Comparison of ENCODE assay signal across 28 cellular contexts in genomic region chr1:115291731-115292130, GRCh38. TPM values are rescaled to one million over a fixed set of nuclear protein-coding genes. Genes with fewer than 3 reads are reported as not detected.
"Had no signal": no experiment of that assay in that cellular context is flagged by ENCODE, and none has a peak within 500 bp of the region (broad histone marks: within the 10 kb centered on the region; RNA-seq: fewer than 3 reads in every experiment).

No MANE protein-coding gene starts in this region.

- ATAC-seq: activated CD4-positive, CD25-positive, alpha-beta regulatory T cell treated with anti-CD3 and anti-CD28 coated beads, Interleukin-2, amount 50 U/mL, for 24 hours; left colon; naive thymus-derived CD4-positive, alpha-beta T cell; psoas muscle; stimulated activated naive CD8-positive, alpha-beta T cell treated with anti-CD3 and anti-CD28 coated beads, Interleukin-15, Interleukin-2, amounts not matched to agents 100 U/mL and 50 U/mL, for 24 hours had no signal

- FAIRE-seq: endometrium, frontal cortex had no signal

- DNase-seq: activated CD4-positive, alpha-beta T cell treated with anti-CD3 and anti-CD28 coated beads for 48 hours; activated CD4-positive, alpha-beta T cell treated with anti-CD3 and anti-CD28 coated beads, Interleukin-2, amount 50 U/mL, for 48 hours; activated CD8-positive, alpha-beta memory T cell treated with anti-CD3 and anti-CD28 coated beads for 24 hours; activated effector memory CD4-positive, alpha-beta T cell treated with anti-CD3 and anti-CD28 coated beads, Interleukin-2, amount 50 U/mL, for 16 hours; activated naive CD4-positive, alpha-beta T cell treated with anti-CD3 and anti-CD28 coated beads for 36 hours; activated naive CD8-positive, alpha-beta T cell treated with anti-CD3 and anti-CD28 coated beads for 36 hours; adrenal gland; aorta; central memory CD4-positive, alpha-beta T cell; effector CD4-positive, alpha-beta T cell; esophagus squamous epithelium; islet precursor cell; left colon; naive thymus-derived CD4-positive, alpha-beta T cell; psoas muscle; stimulated activated CD4-positive, alpha-beta T cell treated with anti-CD3 and anti-CD28 coated beads, Interleukin-4, amount 100 ng/mL, for 1 hour; stimulated activated naive CD8-positive, alpha-beta T cell treated with anti-CD3 and anti-CD28 coated beads, Interleukin-15, Interleukin-2, amounts not matched to agents 100 U/mL and 50 U/mL, for 24 hours; upper lobe of left lung had no signal

- H3K4me3 ChIP-seq: adrenal gland, breast epithelium, esophagus squamous epithelium, hepatocyte, psoas muscle, right atrium auricular region, thoracic aorta, upper lobe of left lung had no signal

RNA-seq across cellular contexts. Expression of gene NGF, which starts 46.3 kb away (rescaled TPM):
- total RNA-seq: activated naive CD4-positive, alpha-beta T cell treated with anti-CD3 and anti-CD28 coated beads for 36 hours; activated naive CD8-positive, alpha-beta T cell treated with anti-CD3 and anti-CD28 coated beads for 36 hours; activated T-helper 1 cell treated with anti-CD3 and anti-CD28 coated beads, Interleukin-12 subunit alpha, Interleukin-12 subunit beta, Interleukin-2, Interleukin-4 antibody, amounts not matched to agents 30 ng/mL and 10 ng/mL and 1 ng/mL, durations not matched to agents 14 hours and 24 hours and 36 hours; naive thymus-derived CD4-positive, alpha-beta T cell; T-helper 1 cell treated with Interleukin-12 subunit alpha and Interleukin-12 subunit beta and Interleukin-4 antibody, amounts not matched to agents 30 ng/mL and 1 ng/mL, for 36 hours had no signal
- polyA plus RNA-seq: naive thymus-derived CD4-positive, alpha-beta T cell; neural cell had no signal
